ENCODE assay signal across 16 cellular contexts in the genomic region with DNA sequence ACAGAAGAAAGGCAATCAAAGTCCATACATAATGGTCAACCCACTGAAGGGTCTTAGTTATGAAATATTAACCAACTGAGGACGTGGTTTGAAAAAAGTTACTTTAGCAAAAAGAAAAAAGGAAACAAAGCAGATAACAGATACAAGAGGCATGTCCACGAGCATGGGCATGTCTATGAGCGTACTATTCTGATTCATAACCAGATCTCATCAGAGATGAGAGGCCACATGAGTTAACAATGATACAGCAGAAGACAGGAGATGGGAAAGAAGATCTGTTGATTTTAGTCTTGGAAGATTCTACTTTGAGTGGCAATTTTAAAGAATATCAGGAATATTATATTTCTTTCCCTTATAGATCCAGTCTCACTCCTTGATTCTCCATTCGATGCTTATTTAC.
"Had no signal": no experiment of that assay in that cellular context is flagged by ENCODE, and none has a peak within 500 bp of the region (broad histone marks: within the 10 kb centered on the region; RNA-seq: fewer than 3 reads in every experiment).

No MANE protein-coding gene starts in this region.

- H3K36me3 ChIP-seq: esophagus squamous epithelium, neutrophil, right lobe of liver, tibial artery, upper lobe of right lung, vagina had no signal

- DNase-seq: cortex of kidney; effector memory CD4-positive, alpha-beta T cell; esophagus squamous epithelium; foreskin fibroblast; mucosa of descending colon; naive thymus-derived CD8-positive, alpha-beta T cell; psoas muscle; retina; right lobe of liver; stimulated activated CD4-positive, alpha-beta T cell treated with anti-CD3 and anti-CD28 coated beads, Interleukin-4, amount 100 ng/mL, for 1 hour; stimulated activated CD8-positive, alpha-beta memory T cell treated with anti-CD3 and anti-CD28 coated beads, Interleukin-4, amount 100 ng/mL, for 48 hours; tibial artery; upper lobe of right lung had no signal

- H3K4me3 ChIP-seq: esophagus squamous epithelium, hepatocyte, mucosa of descending colon, psoas muscle, right lobe of liver, tibial artery, upper lobe of right lung, vagina had no signal

- H3K27me3 ChIP-seq: esophagus squamous epithelium, hepatocyte, neutrophil, right lobe of liver, tibial artery, upper lobe of right lung, vagina had no signal
